Comparison of ENCODE assay signal across 8 cellular contexts in the genomic region with DNA sequence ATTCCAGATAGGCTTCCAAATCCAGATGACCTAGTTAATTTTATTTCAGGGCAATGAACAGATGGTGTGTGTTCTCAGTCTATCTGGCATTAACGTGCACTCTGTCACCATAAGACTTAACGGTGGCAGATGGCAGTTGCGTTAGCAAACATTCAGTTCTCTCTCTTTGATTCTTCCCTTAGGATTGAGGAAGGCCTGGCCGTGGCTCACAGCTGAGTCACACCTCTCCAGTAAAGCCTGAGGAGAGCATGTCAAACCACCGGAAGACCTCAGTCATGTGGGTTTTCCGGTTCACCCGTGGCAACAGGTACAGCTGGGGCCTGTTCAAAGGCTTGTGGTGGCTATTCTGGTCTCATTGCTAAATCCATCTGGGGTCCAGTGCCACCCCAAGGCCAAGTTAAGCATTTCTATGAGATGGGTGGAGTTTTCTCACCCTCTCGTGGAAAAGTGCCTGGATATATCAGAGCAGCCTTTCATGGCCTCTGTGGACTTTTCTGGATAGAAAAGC.
DNase-seq lines count a peak whose midpoint lies in the region; ATAC-seq, FAIRE-seq and TF ChIP-seq lines count a peak whose summit lies in the region.

No MANE protein-coding gene starts in this region.

- H3K27ac Mint-ChIP-seq in astrocyte (ENCODE audit: unreplicated experiment), result peak overlapping the region; percentile 59

- H3K27ac ChIP-seq in SJCRH30 (peak overlapping the region; percentile 26), astrocyte (ENCODE audit: low read depth, low read length) (no peak overlapping the region)

- H3K9ac ChIP-seq in astrocyte (ENCODE audit: low read length), result no peak overlapping the region

- H3K4me3 Mint-ChIP-seq in astrocyte (ENCODE audit: unreplicated experiment), result no peak overlapping the region

- H3K27me3 Mint-ChIP-seq in astrocyte (ENCODE audit: low read depth, unreplicated experiment), result no peaks in the 10 kb centered on the region

- H3K36me3 Mint-ChIP-seq in astrocyte (ENCODE audit: low read depth, unreplicated experiment), result no peaks in the 10 kb centered on the region

- no peaks in the 10 kb centered on the region for H3K9me3 ChIP-seq in SJCRH30 (replicated peaks)
- no peaks in the 10 kb centered on the region for H3K9me3 ChIP-seq in astrocyte (ENCODE audit: insufficient read depth, low read depth, low read length)

- no peaks in the 10 kb centered on the region for H3K27me3 ChIP-seq in SJCRH30
- H3K27me3 ChIP-seq in astrocyte (ENCODE audit: insufficient read depth, low read length), result no peaks in the 10 kb centered on the region

- no peaks in the 10 kb centered on the region for H3K79me2 ChIP-seq in astrocyte (ENCODE audit: insufficient read depth, low read length)

- no peaks in the 10 kb centered on the region for H3K36me3 ChIP-seq in SJCRH30
- H3K36me3 ChIP-seq in astrocyte (ENCODE audit: insufficient read depth, low read length), result no peaks in the 10 kb centered on the region

- peaks cover 18% of the 10 kb centered on the region for H3K4me1 ChIP-seq in SJCRH30
- peaks cover 10% of the 10 kb centered on the region for H3K4me1 ChIP-seq in astrocyte (ENCODE audit: insufficient read depth, low read length)

- peak overlapping the region; percentile 44 for H2AFZ ChIP-seq in astrocyte (ENCODE audit: low read depth, low read length)

- H3K4me2 ChIP-seq in astrocyte (ENCODE audit: low read length), result peak overlapping the region; percentile 48

- peak; percentile 100 for ATAC-seq in GM21447 (IDR thresholded peaks at IDR 0.05; ENCODE audit: unreplicated experiment)

- no peaks in the 10 kb centered on the region for H3K9me3 Mint-ChIP-seq in astrocyte (ENCODE audit: unreplicated experiment)

- peak; percentile 35 for TF ChIP-seq CTCF in astrocyte (IDR thresholded peaks at IDR 0.05; ENCODE audit: insufficient read depth, low read depth, low read length)

- peak; percentile 72 for DNase-seq in GM04503 (ENCODE audit: low read depth)
- DNase-seq in HK-2 (ENCODE audit: unreplicated experiment), result peak; percentile 85
- peak; percentile 93 to 96 for DNase-seq in SJCRH30
- peak; percentile 94 for DNase-seq in astrocyte (ENCODE audit: low read depth)
- DNase-seq in iPS-NIHi7 (ENCODE audit: extremely low spot score), result peak; percentile 22
- peak; percentile 1 to 21 for DNase-seq in stimulated activated CD4-positive, alpha-beta T cell treated with anti-CD3 and anti-CD28 coated beads, Interleukin-4, amount 100 ng/mL, for 48 hours (ENCODE audit: low read depth in 2 of 2)
- no peak for DNase-seq in NCI-H748 (lab: John Stamatoyannopoulos, UW; ENCODE audit: unreplicated experiment)

- peaks cover 5% of the 10 kb centered on the region for H3K4me1 Mint-ChIP-seq in astrocyte (ENCODE audit: low read depth, unreplicated experiment)

- FAIRE-seq in astrocyte (lab: Jason Lieb, UNC), result peak; percentile 97

- H3K4me3 ChIP-seq in SJCRH30, result no peak overlapping the region
- no peak overlapping the region for H3K4me3 ChIP-seq in astrocyte (ENCODE audit: insufficient read depth, low read depth, low read length)

- no peaks in the 10 kb centered on the region for H4K20me1 ChIP-seq in astrocyte (ENCODE audit: insufficient read depth, low read length)
